ENCODE assay signal across 8 cellular contexts in genomic region chr12:118376089-118377004, GRCh38. TPM values are rescaled to one million over a fixed set of nuclear protein-coding genes. Genes with fewer than 3 reads are reported as not detected.
A peak's percentile ranks its signal among the peaks of the same experiment; 100 is the strongest.
DNase-seq lines count a peak whose midpoint lies in the region; ATAC-seq and TF ChIP-seq lines count a peak whose summit lies in the region.

TSS of gene SUDS3 (plus strand) at chr12:118376555. CDS start at chr12:118376692, 137 bp downstream.

- ATAC-seq in HG03354 (IDR thresholded peaks at IDR 0.05; ENCODE audit: poor library complexity, severe bottlenecking, unreplicated experiment) = peak; percentile 37
- ATAC-seq in left colon = peak; percentile 40
- no peak for ATAC-seq in GM21737 (IDR thresholded peaks at IDR 0.05; ENCODE audit: unreplicated experiment)

- intact Hi-C loops in left colon (cut with DNase I, micrococcal nuclease) = loop anchor here (5.0 to 10.0 kb wide), 2 partner anchors 192 to 194 kb away; no protein-coding TSS in a partner anchor

- DNase-seq in GM12865 (ENCODE audit: low read depth) = peak; percentile 90
- DNase-seq in NCI-H748 treated with DMSO at 0.1 percent for 48 hours (lab: John Stamatoyannopoulos, UW) = peak; percentile 86
- peak; percentile 92 to 98 for DNase-seq in activated CD4-positive, alpha-beta T cell treated with anti-CD3 and anti-CD28 coated beads, Interleukin-2, amount 50 U/mL, for 24 hours (ENCODE audit: low read depth in 1 of 2, low spot score in 1 of 2)
- DNase-seq in cortex of kidney (lab: John Stamatoyannopoulos, UW) = peak; percentile 84
- DNase-seq in left colon = peak; percentile 86 to 98
- DNase-seq in stimulated activated CD4-positive, alpha-beta T cell treated with anti-CD3 and anti-CD28 coated beads, Interleukin-1b, Interleukin-23, amount 100 ng/mL, for 4 hours (ENCODE audit: low read depth in 2 of 2) = peak; percentile 92 to 97

- peak within 1 kb of the TSS; percentile 96 for H3K4me3 ChIP-seq in GM12865 (ENCODE audit: low read depth, low read length)

- TF ChIP-seq CTCF in GM12865 (IDR thresholded peaks at IDR 0.05; ENCODE audit: insufficient read depth, low read depth, low read length, missing control alignments) = peak; percentile 99

RNA-seq across cellular contexts. Expression of gene SUDS3, which starts in this region (rescaled TPM):
- total RNA-seq in left colon = 10 to 100 TPM; 44.9 to 48.7 TPM
